14 cellular contexts compared by ENCODE assay signal in genomic region chr9:82117025-82117424, GRCh38.
DNase-seq lines count a peak whose midpoint lies in the region; ATAC-seq and TF ChIP-seq lines count a peak whose summit lies in the region.
"Had no signal": no experiment of that assay in that cellular context is flagged by ENCODE, and none has a peak within 500 bp of the region (broad histone marks: within the 10 kb centered on the region; RNA-seq: fewer than 3 reads in every experiment).

No MANE protein-coding gene starts in this region.

- no peak overlapping the region for H3K4me3 ChIP-seq in IMR-90 (ENCODE audit: insufficient read depth, low read depth, low read length)
- no peak overlapping the region for H3K4me3 ChIP-seq in fibroblast of the aortic adventitia (ENCODE audit: low read depth, low read length)
- no peak overlapping the region for H3K4me3 ChIP-seq in gastrocnemius medialis
- H3K4me3 ChIP-seq: GM12878 had no signal

- no TSS peak for BruUV-seq in IMR-90 (replicated peaks; lab: Mats Ljungman, UMichigan)

- CTCF ChIA-PET in IMR-90 (lab: Yijun Ruan, JAX): no interaction called here

- H4K20me1 ChIP-seq in IMR-90 (ENCODE audit: insufficient read depth, low read length): no peaks in the 10 kb centered on the region

- H4K91ac ChIP-seq in IMR-90 (ENCODE audit: insufficient read depth, low read depth, low read length): no peak overlapping the region

- 40% methylated on average over 2 of the region's 6 CpGs; no CpG with 5 or more reads in 1 of the 2 experiments for WGBS in IMR-90 (ENCODE audit: extremely low coverage in 2 of 2, insufficient read length in 1 of 2), 2 experiments

- H2AFZ ChIP-seq in IMR-90 (replicated peaks; ENCODE audit: low read length, poor library complexity): peak overlapping the region; percentile 79

- H3K9me3 ChIP-seq in IMR-90 (ENCODE audit: control insufficient read depth, insufficient read depth, low read length) (no peaks in the 10 kb centered on the region), gastrocnemius medialis (no peaks in the 10 kb centered on the region)

- no peak overlapping the region for H3K56ac ChIP-seq in IMR-90 (ENCODE audit: extremely low read depth, insufficient read depth, low read length)

- intact Hi-C loops in IMR-90 (cut with micrococcal nuclease) (no loop called here), gastrocnemius medialis (cut with DNase I; ENCODE audit: low total_unique reads) (no loop called here)

- no peaks in the 10 kb centered on the region for H3K9me1 ChIP-seq in IMR-90 (ENCODE audit: insufficient read depth, low read length)

- POLR2A ChIA-PET in IMR-90 (lab: Charles Lee; ENCODE audit: unreplicated experiment): no interaction called here

- H3K79me1 ChIP-seq in IMR-90 (ENCODE audit: low read depth in 1 of 2, low read length in 2 of 2): no peaks in the 10 kb centered on the region

- H3K14ac ChIP-seq in IMR-90 (replicated peaks; ENCODE audit: low read depth, low read length): 0 out of 2 replicates have a peak overlapping the region, but pooled peaks have one; percentile 45

- H3K27me3 ChIP-seq in IMR-90 (ENCODE audit: control insufficient read depth, insufficient read depth, low read length): no peaks in the 10 kb centered on the region
- no peaks in the 10 kb centered on the region for H3K27me3 ChIP-seq in gastrocnemius medialis

- H3K18ac ChIP-seq in IMR-90 (ENCODE audit: low read depth, low read length): no peak overlapping the region

- in situ Hi-C loops in IMR-90 (cut with MboI; ENCODE audit: low sequenced_read_pairs) (no loop called here), gastrocnemius medialis (cut with MboI; ENCODE audit: low sequenced_read_pairs in 4 of 4) (no loop called here)

- dilution Hi-C loops in IMR-90 (cut with HindIII; ENCODE audit: low sequenced_read_pairs, unreplicated experiment): no loop called here

- H3K4me1 ChIP-seq in IMR-90 (ENCODE audit: control insufficient read depth, insufficient read depth, low read length) (no peaks in the 10 kb centered on the region; the same call in 1 of the 2 replicates), gastrocnemius medialis (peaks cover 8 to 12% of the 10 kb centered on the region in 2 donors)

- H2BK120ac ChIP-seq in IMR-90 (ENCODE audit: low read depth, low read length): no peak overlapping the region; the same call in 1 of the 2 replicates

- H3K23ac ChIP-seq in IMR-90 (ENCODE audit: low read depth, low read length): no peak overlapping the region; the same call in 1 of the 2 replicates

- H2BK5ac ChIP-seq in IMR-90 (ENCODE audit: low read depth, low read length, poor library complexity, severe bottlenecking): no peak overlapping the region

- H4K5ac ChIP-seq in IMR-90 (ENCODE audit: low read depth, low read length): no peak overlapping the region

- no peak overlapping the region for H2BK15ac ChIP-seq in IMR-90 (ENCODE audit: low read depth, low read length)

- H2AK9ac ChIP-seq in IMR-90 (replicated peaks; ENCODE audit: low read depth, low read length, poor library complexity): no peak overlapping the region

- DNase-seq in IMR-90 (no peak), RPMI7951 (ENCODE audit: low read depth) (peak; percentile 52), fibroblast of the aortic adventitia (ENCODE audit: low read depth) (peak; percentile 51), gastrocnemius medialis (no peak), hepatic stellate cell (ENCODE audit: low spot score) (no peak), SKM-1 (lab: John Stamatoyannopoulos, UW; ENCODE audit: unreplicated experiment) (no peak)
- DNase-seq: activated CD8-positive, alpha-beta T cell treated with anti-CD3 and anti-CD28 coated beads, Interleukin-2, amount 10 ng/mL, durations not matched to agents 7 days and 5 days; activated naive CD4-positive, alpha-beta T cell treated with Interleukin-2 at 50 U/mL for 16 hours; cortex of kidney; DMS153; NCI-H2029; T1000 had no signal

- H2AK5ac ChIP-seq in IMR-90 (ENCODE audit: low read depth, low read length): no peak overlapping the region

- no peak for TF ChIP-seq RAD21 in IMR-90 (IDR thresholded peaks at IDR 0.05; ENCODE audit: low read length)

- no peak overlapping the region for H4K8ac ChIP-seq in IMR-90 (ENCODE audit: low read depth in 2 of 2, low read length in 2 of 2)

- TF ChIP-seq CTCF in IMR-90 (conservative IDR thresholded peaks at IDR 0.05; ENCODE audit: low read depth, low read length) (no peak), fibroblast of the aortic adventitia (IDR thresholded peaks at IDR 0.05; ENCODE audit: insufficient read depth, low read length) (no peak), gastrocnemius medialis (IDR thresholded peaks at IDR 0.05 in 4 of 5, conservative IDR thresholded peaks at IDR 0.05 in 1 of 5) (no peak)

- peak overlapping the region; percentile 69; the same call in 1 of the 2 replicates for H2BK20ac ChIP-seq in IMR-90 (ENCODE audit: low read depth, low read length)

- H3K4ac ChIP-seq in IMR-90 (ENCODE audit: low read depth, low read length): peak overlapping the region; percentile 39; the same call in 1 of the 2 replicates

- no peaks in the 10 kb centered on the region for H3K36me3 ChIP-seq in IMR-90 (ENCODE audit: control insufficient read depth, insufficient read depth, low read length)
- no peaks in the 10 kb centered on the region for H3K36me3 ChIP-seq in gastrocnemius medialis

- TF ChIP-seq POLR2A in IMR-90 (IDR thresholded peaks at IDR 0.05; ENCODE audit: low read depth, low read length) (no peak), gastrocnemius medialis (IDR thresholded peaks at IDR 0.05) (no peak)

- H3K9ac ChIP-seq in IMR-90 (ENCODE audit: low read depth, low read length): no peak overlapping the region

- ATAC-seq in IMR-90 (ENCODE audit: low read depth) (no peak), gastrocnemius medialis (peak; percentile 27 to 45), GM21737 (IDR thresholded peaks at IDR 0.05; ENCODE audit: unreplicated experiment) (no peak)
- ATAC-seq: activated CD8-positive, alpha-beta T cell treated with anti-CD3 and anti-CD28 coated beads, Interleukin-2, amount 10 ng/mL, durations not matched to agents 7 days and 5 days; GM12878 had no signal

- H3K4me2 ChIP-seq in IMR-90 (ENCODE audit: low read depth, low read length): no peak overlapping the region

- H3K27ac ChIP-seq in IMR-90 (ENCODE audit: insufficient read depth, low read length) (no peak overlapping the region), gastrocnemius medialis (no peak overlapping the region)

TF ChIP-seq in IMR-90, 13 proteins besides CTCF, POLR2A, EP300 and RAD21:
- no peak for TF ChIP-seq MXI1 (IDR thresholded peaks at IDR 0.05; ENCODE audit: borderline replicate concordance, low read depth, low read length)
- TF ChIP-seq USF2 (IDR thresholded peaks at IDR 0.05; ENCODE audit: low read depth, low read length): no peak
- no peak for TF ChIP-seq BHLHE40 (IDR thresholded peaks at IDR 0.05; ENCODE audit: low read depth, low read length)
- TF ChIP-seq MAZ (IDR thresholded peaks at IDR 0.05; ENCODE audit: borderline replicate concordance, low read depth, low read length): no peak
- no peak for TF ChIP-seq CHD1 (IDR thresholded peaks at IDR 0.05; ENCODE audit: low read depth, low read length)
- TF ChIP-seq, protein P1, sequence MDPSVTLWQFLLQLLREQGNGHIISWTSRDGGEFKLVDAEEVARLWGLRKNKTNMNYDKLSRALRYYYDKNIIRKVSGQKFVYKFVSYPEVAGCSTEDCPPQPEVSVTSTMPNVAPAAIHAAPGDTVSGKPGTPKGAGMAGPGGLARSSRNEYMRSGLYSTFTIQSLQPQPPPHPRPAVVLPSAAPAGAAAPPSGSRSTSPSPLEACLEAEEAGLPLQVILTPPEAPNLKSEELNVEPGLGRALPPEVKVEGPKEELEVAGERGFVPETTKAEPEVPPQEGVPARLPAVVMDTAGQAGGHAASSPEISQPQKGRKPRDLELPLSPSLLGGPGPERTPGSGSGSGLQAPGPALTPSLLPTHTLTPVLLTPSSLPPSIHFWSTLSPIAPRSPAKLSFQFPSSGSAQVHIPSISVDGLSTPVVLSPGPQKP (IDR thresholded peaks at IDR 0.05; ENCODE audit: borderline replicate concordance, low read depth, low read length): no peak
- TF ChIP-seq FOS (IDR thresholded peaks at IDR 0.05; ENCODE audit: low read depth, low read length): no peak
- TF ChIP-seq SMC3 (IDR thresholded peaks at IDR 0.05; ENCODE audit: low read depth, low read length): no peak
- no peak for TF ChIP-seq RFX5 (IDR thresholded peaks at IDR 0.05; ENCODE audit: low read depth, low read length)
- TF ChIP-seq NFE2L2 (IDR thresholded peaks at IDR 0.05; ENCODE audit: low read depth, low read length): no peak
- no peak for TF ChIP-seq RCOR1 (IDR thresholded peaks at IDR 0.05; ENCODE audit: insufficient replicate concordance, low read length)
- TF ChIP-seq CEBPB (IDR thresholded peaks at IDR 0.05; ENCODE audit: low read depth, low read length): no peak
- no peak for TF ChIP-seq MAFK (IDR thresholded peaks at IDR 0.05; ENCODE audit: low read depth, low read length)

Comparison
In these comparisons a context has a peak if more than half of its experiments do, and no peak if none do; other contexts are left out.
1. ATAC-seq: peak in gastrocnemius medialis (2 of 2); none in IMR-90 (single experiment) and GM21737 (single experiment).
2. DNase-seq: peak in RPMI7951 (single experiment) and fibroblast of the aortic adventitia (single experiment); none in IMR-90 (single experiment), gastrocnemius medialis (0 of 2), hepatic stellate cell (single experiment) and SKM-1 (single experiment).